In genomic region chr3:133865136-133865855, GRCh38 we compare ENCODE assay signal across 1 cellular context.
TF ChIP-seq lines count a peak whose summit lies in the region.

No MANE protein-coding gene starts in this region.

TF ChIP-seq in HepG2, 621 proteins besides CTCF, POLR2A, EP300 and RAD21:
- TF ChIP-seq ZFY (CRISPR knock-in tag; IDR thresholded peaks at IDR 0.05) (no peak), ETV6 (CRISPR knock-in tag; conservative IDR thresholded peaks at IDR 0.05) (no peak), ZNF205 (CRISPR knock-in tag; IDR thresholded peaks at IDR 0.05) (no peak), PLRG1 (conservative IDR thresholded peaks at IDR 0.05) (no peak), EED (CRISPR knock-in tag; IDR thresholded peaks at IDR 0.05) (no peak), RAD51 (IDR thresholded peaks at IDR 0.05; ENCODE audit: borderline replicate concordance) (no peak), MLXIP (CRISPR knock-in tag; IDR thresholded peaks at IDR 0.05; ENCODE audit: borderline replicate concordance) (no peak), SSRP1 (CRISPR knock-in tag; IDR thresholded peaks at IDR 0.05) (no peak), MAFF (IDR thresholded peaks at IDR 0.05; ENCODE audit: low read depth, low read length) (no peak), ZNF20 (CRISPR knock-in tag; IDR thresholded peaks at IDR 0.05) (no peak), ZNF549 (CRISPR knock-in tag; IDR thresholded peaks at IDR 0.05) (no peak), KDM5A (IDR thresholded peaks at IDR 0.05; ENCODE audit: borderline replicate concordance, low read length) (no peak), ATF1 (CRISPR knock-in tag; IDR thresholded peaks at IDR 0.05) (no peak), RBFOX2 (IDR thresholded peaks at IDR 0.05; ENCODE audit: low read depth, low read length) (no peak)
